Comparison of ENCODE assay signal across 9 cellular contexts in genomic region chr4:159227378-159227777, GRCh38.
DNase-seq lines count a peak whose midpoint lies in the region; ATAC-seq, FAIRE-seq and TF ChIP-seq lines count a peak whose summit lies in the region.
"Had no signal": no experiment of that assay in that cellular context is flagged by ENCODE, and none has a peak within 500 bp of the region (broad histone marks: within the 10 kb centered on the region; RNA-seq: fewer than 3 reads in every experiment).

No MANE protein-coding gene starts in this region.

- peaks cover 6% of the 10 kb centered on the region for H3K36me3 Mint-ChIP-seq in stimulated activated memory B cell treated with anti-CD40 and anti-IgM and Interleukin-4, amounts not matched to agents 10 μg/mL and 1 μg/mL and 100 μg/mL, for 72 hours

- no peak for TF ChIP-seq CTCF in endothelial cell of umbilical vein (IDR thresholded peaks at IDR 0.05; ENCODE audit: extremely low read depth in 1 of 2, insufficient read depth in 1 of 2, low read depth in 1 of 2, low read length in 2 of 2)

- intact Hi-C loops in Right ventricle myocardium inferior (cut with DNase I) (no loop called here), cardiac septum (cut with DNase I) (no loop called here), endothelial cell of umbilical vein (cut with micrococcal nuclease) (loop anchor here (5.0 kb wide), 2 partner anchors 70 to 210 kb away; no protein-coding TSS in a partner anchor)

- no TSS peak for BruUV-seq in endothelial cell of umbilical vein (replicated peaks; lab: Mats Ljungman, UMichigan)

- DNase-seq in Right ventricle myocardium inferior (ENCODE audit: missing footprints) (no peak), cardiac septum (ENCODE audit: low spot score) (no peak), endothelial cell of umbilical vein (ENCODE audit: low read depth, low spot score) (no peak), occipital lobe (lab: John Stamatoyannopoulos, UW) (no peak)
- DNase-seq: NCI-H1436 had no signal

- H3K9me3 ChIP-seq in endothelial cell of umbilical vein (replicated peaks; ENCODE audit: control insufficient read depth, insufficient read depth, low read length) (no peaks in the 10 kb centered on the region), muscle layer of colon (ENCODE audit: low read length) (no peaks in the 10 kb centered on the region)

- no peaks in the 10 kb centered on the region for H4K20me1 ChIP-seq in endothelial cell of umbilical vein (replicated peaks; ENCODE audit: control insufficient read depth, extremely low read depth, insufficient read depth, low read length)

- no peaks in the 10 kb centered on the region for H3K27me3 ChIP-seq in endothelial cell of umbilical vein (ENCODE audit: control insufficient read depth in 2 of 2, insufficient read depth in 2 of 2, low read length in 2 of 2)
- H3K27me3 ChIP-seq in muscle layer of colon (ENCODE audit: control insufficient read depth in 1 of 2, insufficient read depth in 2 of 2, low read length in 2 of 2), result no peaks in the 10 kb centered on the region

- H3K4me1 Mint-ChIP-seq in stimulated activated memory B cell treated with anti-CD40 and anti-IgM and Interleukin-4, amounts not matched to agents 10 μg/mL and 1 μg/mL and 100 μg/mL, for 72 hours, result peaks cover 13% of the 10 kb centered on the region

- H3K27me3 Mint-ChIP-seq in stimulated activated memory B cell treated with anti-CD40 and anti-IgM and Interleukin-4, amounts not matched to agents 10 μg/mL and 1 μg/mL and 100 μg/mL, for 72 hours, result no peaks in the 10 kb centered on the region

- H3K9me1 ChIP-seq in endothelial cell of umbilical vein (replicated peaks; ENCODE audit: control insufficient read depth, extremely low read depth, insufficient read depth, low read length), result no peaks in the 10 kb centered on the region

- ATAC-seq in Right ventricle myocardium inferior (peak; percentile 45), HG02840 (IDR thresholded peaks at IDR 0.05; ENCODE audit: low FRiP score, unreplicated experiment) (no peak), GM19397 (IDR thresholded peaks at IDR 0.05; ENCODE audit: unreplicated experiment) (no peak)
- ATAC-seq in stimulated activated memory B cell treated with anti-CD40 and anti-IgM and Interleukin-4, amounts not matched to agents 10 μg/mL and 1 μg/mL and 100 μg/mL, for 72 hours, result no peak

- POLR2A ChIA-PET in endothelial cell of umbilical vein (lab: Charles Lee), result interaction anchor here (1.5 kb wide), 1 partner anchor 39 kb away, joined by 4 read pairs; no protein-coding TSS in a partner anchor

- H2AFZ ChIP-seq in endothelial cell of umbilical vein (ENCODE audit: low read depth, low read length), result no peak overlapping the region

- no peak overlapping the region for H3K27ac Mint-ChIP-seq in stimulated activated memory B cell treated with anti-CD40 and anti-IgM and Interleukin-4, amounts not matched to agents 10 μg/mL and 1 μg/mL and 100 μg/mL, for 72 hours

- H3K36me3 ChIP-seq in endothelial cell of umbilical vein (ENCODE audit: control insufficient read depth in 2 of 2, extremely low read depth in 1 of 2, insufficient read depth in 2 of 2, low read length in 2 of 2) (no peaks in the 10 kb centered on the region), muscle layer of colon (ENCODE audit: insufficient read depth, low read length) (no peaks in the 10 kb centered on the region)

- H3K4me2 ChIP-seq in endothelial cell of umbilical vein (ENCODE audit: insufficient read depth, low read length), result peak overlapping the region; percentile 78

- H3K4me1 ChIP-seq in endothelial cell of umbilical vein (ENCODE audit: control insufficient read depth, extremely low read depth, insufficient read depth, low read length) (peaks cover 22% of the 10 kb centered on the region), muscle layer of colon (ENCODE audit: insufficient read depth, low read length) (peaks cover 22% of the 10 kb centered on the region)

- peak overlapping the region; percentile 84 for H3K27ac ChIP-seq in endothelial cell of umbilical vein (ENCODE audit: insufficient read depth, low read depth, low read length)
- H3K27ac ChIP-seq in muscle layer of colon (ENCODE audit: low read depth, low read length), result peak overlapping the region; percentile 47

- TF ChIP-seq POLR2A in endothelial cell of umbilical vein (IDR thresholded peaks at IDR 0.05; ENCODE audit: low read depth, low read length), result no peak

- peaks cover 38% of the 10 kb centered on the region for H3K79me2 ChIP-seq in endothelial cell of umbilical vein (ENCODE audit: control insufficient read depth, insufficient read depth, low read length)

- H3K9ac ChIP-seq in endothelial cell of umbilical vein (replicated peaks; ENCODE audit: extremely low read depth, insufficient read depth, low read length), result peak overlapping the region; percentile 66
- peak overlapping the region; percentile 5 for H3K9ac ChIP-seq in muscle layer of colon (ENCODE audit: low read length)

- CTCF ChIA-PET in endothelial cell of umbilical vein (lab: Charles Lee), result interaction anchor here (0.5 to 2.2 kb wide), 11 partner anchors 10 to 370 kb away, joined by 3 to 17 read pairs (median 4); no protein-coding TSS in a partner anchor

- dilution Hi-C loops in endothelial cell of umbilical vein (cut with MboI; ENCODE audit: extremely low pct_ligation_motif_present, low sequenced_read_pairs), result no loop called here

- no peak overlapping the region for H3K4me3 Mint-ChIP-seq in stimulated activated memory B cell treated with anti-CD40 and anti-IgM and Interleukin-4, amounts not matched to agents 10 μg/mL and 1 μg/mL and 100 μg/mL, for 72 hours

- no peaks in the 10 kb centered on the region for H3K9me3 Mint-ChIP-seq in stimulated activated memory B cell treated with anti-CD40 and anti-IgM and Interleukin-4, amounts not matched to agents 10 μg/mL and 1 μg/mL and 100 μg/mL, for 72 hours

- no peak for FAIRE-seq in endothelial cell of umbilical vein (lab: Jason Lieb, UNC)

- H3K4me3 ChIP-seq in endothelial cell of umbilical vein (replicated peaks in 1 of 3; ENCODE audit: insufficient read depth in 1 of 3, low read depth in 1 of 3, low read length in 3 of 3) (peak overlapping the region in 1 of 3 experiments; percentile 35), muscle layer of colon (ENCODE audit: low read depth in 1 of 2, low read length in 2 of 2) (peak overlapping the region in 1 of 2 donors; percentile 43)

TF ChIP-seq in endothelial cell of umbilical vein, 7 proteins besides CTCF, POLR2A, EP300 and RAD21:
- no peak for TF ChIP-seq FOS (IDR thresholded peaks at IDR 0.05; ENCODE audit: borderline replicate concordance, insufficient read depth, low read length)
- TF ChIP-seq JUN (IDR thresholded peaks at IDR 0.05; ENCODE audit: borderline replicate concordance, insufficient read depth, insufficient read length, low read depth), result no peak
- TF ChIP-seq POLR2AphosphoS5 (IDR thresholded peaks at IDR 0.05; ENCODE audit: insufficient read depth, low read depth, low read length), result no peak
- TF ChIP-seq MYC (IDR thresholded peaks at IDR 0.05; ENCODE audit: low read depth, low read length), result no peak
- no peak for TF ChIP-seq GATA2 (IDR thresholded peaks at IDR 0.05; ENCODE audit: insufficient read depth, insufficient read length, low read depth, low read length)
- TF ChIP-seq, protein P1, sequence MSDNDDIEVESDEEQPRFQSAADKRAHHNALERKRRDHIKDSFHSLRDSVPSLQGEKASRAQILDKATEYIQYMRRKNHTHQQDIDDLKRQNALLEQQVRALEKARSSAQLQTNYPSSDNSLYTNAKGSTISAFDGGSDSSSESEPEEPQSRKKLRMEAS (IDR thresholded peaks at IDR 0.05; ENCODE audit: insufficient read depth, insufficient read length), result no peak
- no peak for TF ChIP-seq EZH2 (IDR thresholded peaks at IDR 0.05; ENCODE audit: borderline replicate concordance, low read depth, low read length, severe bottlenecking)
